Comparison of ENCODE assay signal across 16 cellular contexts in the genomic region with DNA sequence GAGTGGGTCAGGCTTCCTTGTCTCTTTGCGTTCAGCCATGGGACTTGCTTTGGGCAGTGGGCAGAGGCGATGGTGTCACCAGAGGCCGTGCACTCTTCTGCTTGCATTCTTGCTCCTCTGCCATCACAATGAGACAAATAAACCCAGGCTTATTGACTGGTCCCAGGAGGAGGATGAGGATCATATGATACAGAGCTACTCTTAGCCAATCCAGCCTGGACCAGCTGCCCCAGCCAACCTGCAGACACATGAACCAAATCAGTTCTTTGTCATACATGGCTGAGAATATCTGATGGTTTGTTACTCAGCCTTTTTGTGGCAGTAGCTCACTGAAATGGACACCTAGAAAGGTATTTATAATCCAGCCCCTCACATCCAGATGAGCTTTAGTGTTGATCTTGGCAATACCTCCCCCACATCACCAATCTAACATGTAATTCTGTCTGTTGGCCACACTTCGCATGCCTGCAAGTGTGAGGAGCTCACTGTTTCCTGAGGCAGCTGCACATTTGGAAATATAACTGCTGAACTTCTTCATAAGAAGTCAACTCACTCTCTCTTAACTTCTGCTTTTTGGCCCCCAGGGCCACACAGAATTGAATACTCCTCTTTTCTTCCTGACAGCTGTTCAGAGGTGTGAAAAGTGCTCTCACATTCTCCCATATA.
DNase-seq lines count a peak whose midpoint lies in the region; ATAC-seq and TF ChIP-seq lines count a peak whose summit lies in the region.
"Had no signal": no experiment of that assay in that cellular context is flagged by ENCODE, and none has a peak within 500 bp of the region (broad histone marks: within the 10 kb centered on the region; RNA-seq: fewer than 3 reads in every experiment).

No MANE protein-coding gene starts in this region.

- TF ChIP-seq CTCF in OCI-LY3 (IDR thresholded peaks at IDR 0.05; ENCODE audit: low read depth, low read length), result no peak
- no peak for TF ChIP-seq CTCF in progenitor cell of endocrine pancreas (IDR thresholded peaks at IDR 0.05; ENCODE audit: unreplicated experiment)
- no peak for TF ChIP-seq CTCF in HFFc6 (IDR thresholded peaks at IDR 0.05)

- H3K4me3 Mint-ChIP-seq in progenitor cell of endocrine pancreas (ENCODE audit: low read depth), result no peak overlapping the region
- H3K4me3 Mint-ChIP-seq in HFFc6, result no peak overlapping the region
- H3K4me3 Mint-ChIP-seq: activated CD4-positive, alpha-beta memory T cell treated with anti-CD3 and anti-CD28 coated beads, Interleukin-2, amount 10 ng/mL, durations not matched to agents 7 days and 5 days; CD8-positive, alpha-beta memory T cell; natural killer cell treated with Interleukin-12 subunit alpha and Interleukin-12 subunit beta and Interleukin-15 and Interleukin-18, amount 100 ng/mL, for 72 hours had no signal

- H4K20me1 ChIP-seq in OCI-LY3 (ENCODE audit: insufficient read depth, low read length), result no peaks in the 10 kb centered on the region

- H3K27ac Mint-ChIP-seq in progenitor cell of endocrine pancreas (no peak overlapping the region), HFFc6 (no peak overlapping the region)
- H3K27ac Mint-ChIP-seq: activated CD4-positive, alpha-beta memory T cell treated with anti-CD3 and anti-CD28 coated beads, Interleukin-2, amount 10 ng/mL, durations not matched to agents 7 days and 5 days; CD8-positive, alpha-beta memory T cell; natural killer cell treated with Interleukin-12 subunit alpha and Interleukin-12 subunit beta and Interleukin-15 and Interleukin-18, amount 100 ng/mL, for 72 hours had no signal

- DNase-seq in NCI-H2171 treated with DMSO at 0.1 percent for 48 hours (lab: John Stamatoyannopoulos, UW), result peak; percentile 15
- no peak for DNase-seq in NCI-H2171 (lab: John Stamatoyannopoulos, UW)
- DNase-seq in right cardiac atrium, result no peak
- DNase-seq in superior temporal gyrus (ENCODE audit: extremely low spot score), result peak; percentile 17
- DNase-seq in HuH-7.5 (ENCODE audit: low spot score), result no peak
- no peak for DNase-seq in progenitor cell of endocrine pancreas (ENCODE audit: low spot score, unreplicated experiment)
- DNase-seq in HFFc6, result no peak
- DNase-seq: activated CD4-positive, alpha-beta memory T cell treated with anti-CD3 and anti-CD28 coated beads, Interleukin-2, amount 10 ng/mL, durations not matched to agents 7 days and 5 days; activated T-cell treated with anti-CD3 and anti-CD28 coated beads, Interleukin-2, amount 50 U/mL, for 48 hours; CD8-positive, alpha-beta memory T cell; MG63; stimulated activated CD4-positive, alpha-beta T cell treated with anti-CD3 and anti-CD28 coated beads, Interleukin-2, amount 100 ng/mL, for 24 hours had no signal

- H3K9ac ChIP-seq in OCI-LY3 (ENCODE audit: low read length), result no peak overlapping the region

- H3K4me3 ChIP-seq in OCI-LY3 (ENCODE audit: low read length) (no peak overlapping the region), right cardiac atrium (ENCODE audit: low read length) (no peak overlapping the region)
- H3K4me3 ChIP-seq: A549, MG63, right lobe of liver had no signal

- peaks cover 11% of the 10 kb centered on the region for H3K4me1 ChIP-seq in OCI-LY3 (ENCODE audit: low read length)
- peaks cover 3% of the 10 kb centered on the region for H3K4me1 ChIP-seq in right cardiac atrium (ENCODE audit: control insufficient read depth, insufficient read depth, low read length)
- H3K4me1 ChIP-seq: A549 had no signal

- H3K4me1 Mint-ChIP-seq in progenitor cell of endocrine pancreas (ENCODE audit: low read depth) (peaks cover 3% of the 10 kb centered on the region), HFFc6 (ENCODE audit: low read depth) (no peaks in the 10 kb centered on the region)
- H3K4me1 Mint-ChIP-seq: activated CD4-positive, alpha-beta memory T cell treated with anti-CD3 and anti-CD28 coated beads, Interleukin-2, amount 10 ng/mL, durations not matched to agents 7 days and 5 days; CD8-positive, alpha-beta memory T cell had no signal

- no peaks in the 10 kb centered on the region for H3K36me3 Mint-ChIP-seq in progenitor cell of endocrine pancreas (ENCODE audit: insufficient read depth)
- H3K36me3 Mint-ChIP-seq in HFFc6 (ENCODE audit: low read depth), result no peaks in the 10 kb centered on the region
- H3K36me3 Mint-ChIP-seq: CD8-positive, alpha-beta memory T cell; natural killer cell treated with Interleukin-12 subunit alpha and Interleukin-12 subunit beta and Interleukin-15 and Interleukin-18, amount 100 ng/mL, for 72 hours had no signal

- no peaks in the 10 kb centered on the region for H3K36me3 ChIP-seq in OCI-LY3 (replicated peaks; ENCODE audit: low read depth, low read length)
- H3K36me3 ChIP-seq: MG63, right lobe of liver had no signal

- no peaks in the 10 kb centered on the region for H3K9me3 ChIP-seq in OCI-LY3 (ENCODE audit: insufficient read depth, low read length)
- no peaks in the 10 kb centered on the region for H3K9me3 ChIP-seq in right cardiac atrium (ENCODE audit: control insufficient read depth, low read length)
- H3K9me3 ChIP-seq: A549, MG63, right lobe of liver had no signal

- intact Hi-C loops in right cardiac atrium (cut with DNase I), result loop anchor here in 1 of 4 donors (10.0 kb wide), 1 partner anchor 416 kb away; no protein-coding TSS in a partner anchor

- H3K79me2 ChIP-seq in OCI-LY3 (ENCODE audit: low read length), result no peaks in the 10 kb centered on the region

- 74% methylated on average over 4 of the region's 4 CpGs for WGBS in right cardiac atrium

- no peak overlapping the region for H2AFZ ChIP-seq in OCI-LY3 (ENCODE audit: low read depth, low read length)

- H3K4me2 ChIP-seq in OCI-LY3 (ENCODE audit: low read length), result peak overlapping the region; percentile 14
- H3K4me2 ChIP-seq: A549 had no signal

- H3K27me3 Mint-ChIP-seq in progenitor cell of endocrine pancreas (peaks cover 5% of the 10 kb centered on the region), HFFc6 (ENCODE audit: insufficient read depth) (peaks cover 16% of the 10 kb centered on the region)

- H3K27me3 ChIP-seq in OCI-LY3 (ENCODE audit: low read depth, low read length) (peaks cover 22% of the 10 kb centered on the region), right cardiac atrium (ENCODE audit: control insufficient read depth, insufficient read depth) (no peaks in the 10 kb centered on the region)
- H3K27me3 ChIP-seq: MG63, right lobe of liver had no signal

- peak; percentile 32 to 47 for ATAC-seq in right cardiac atrium
- ATAC-seq: A549; natural killer cell treated with Interleukin-12 subunit alpha and Interleukin-12 subunit beta and Interleukin-15 and Interleukin-18, amount 100 ng/mL, for 72 hours had no signal

- H3K27ac ChIP-seq in OCI-LY3 (ENCODE audit: low read length) (no peak overlapping the region), right cardiac atrium (ENCODE audit: low read length) (no peak overlapping the region)
- H3K27ac ChIP-seq: A549 had no signal

- peaks cover 8% of the 10 kb centered on the region for H3K9me3 Mint-ChIP-seq in progenitor cell of endocrine pancreas (ENCODE audit: low read depth)
- no peaks in the 10 kb centered on the region; the same call in 1 of the 2 replicates for H3K9me3 Mint-ChIP-seq in HFFc6
- H3K9me3 Mint-ChIP-seq: activated CD4-positive, alpha-beta memory T cell treated with anti-CD3 and anti-CD28 coated beads, Interleukin-2, amount 10 ng/mL, durations not matched to agents 7 days and 5 days; natural killer cell treated with Interleukin-12 subunit alpha and Interleukin-12 subunit beta and Interleukin-15 and Interleukin-18, amount 100 ng/mL, for 72 hours had no signal

Comparison
In these comparisons a context has a peak if more than half of its experiments do, and no peak if none do; other contexts are left out.
1. DNase-seq: peak in NCI-H2171 treated with DMSO at 0.1 percent for 48 hours (single experiment) and superior temporal gyrus (single experiment); none in NCI-H2171 (single experiment), right cardiac atrium (0 of 3), HuH-7.5 (single experiment), progenitor cell of endocrine pancreas (single experiment) and HFFc6 (single experiment).